In genomic region chr17:8079291-8080207, GRCh38 we compare ENCODE assay signal across 9 cellular contexts. TPM values are rescaled to one million over a fixed set of nuclear protein-coding genes. Genes with fewer than 3 reads are reported as not detected.
A peak's percentile ranks its signal among the peaks of the same experiment; 100 is the strongest.
DNase-seq lines count a peak whose midpoint lies in the region; ATAC-seq and TF ChIP-seq lines count a peak whose summit lies in the region.
"Had no signal": no experiment of that assay in that cellular context is flagged by ENCODE, and none has a peak within 500 bp of the region (broad histone marks: within the 10 kb centered on the region; RNA-seq: fewer than 3 reads in every experiment).

No MANE protein-coding gene starts in this region.

- DNase-seq in EH (ENCODE audit: low read depth), result peak; percentile 63
- DNase-seq in NCI-H69 (lab: John Stamatoyannopoulos, UW), result peak; percentile 84
- peak; percentile 93 for DNase-seq in activated CD8-positive, alpha-beta T cell treated with anti-CD3 and anti-CD28 coated beads for 36 hours
- DNase-seq in effector memory CD4-positive, alpha-beta T cell, result peak; percentile 53 to 64 (median 59)
- DNase-seq in mesenchymal stem cell, result peak; percentile 63
- DNase-seq in stimulated activated CD8-positive, alpha-beta memory T cell treated with anti-CD3 and anti-CD28 coated beads, Interleukin-12 subunit alpha, Interleukin-12 subunit beta, amount 100 ng/mL, for 1 hour (ENCODE audit: low read depth), result peak; percentile 64

- peak overlapping the region; percentile 96 for H3K4me2 ChIP-seq in mesenchymal stem cell (ENCODE audit: low read length, poor library complexity, severe bottlenecking)

- peak overlapping the region; percentile 32 for H3K9ac ChIP-seq in mesenchymal stem cell (ENCODE audit: low read length)

- peak overlapping the region; percentile 65 for H3K27ac ChIP-seq in effector memory CD4-positive, alpha-beta T cell (ENCODE audit: insufficient read depth, low read length, poor library complexity, severe bottlenecking)
- no peak overlapping the region for H3K27ac ChIP-seq in mesenchymal stem cell (ENCODE audit: low read length, poor library complexity, severe bottlenecking)

- H3K4me1 ChIP-seq in effector memory CD4-positive, alpha-beta T cell (ENCODE audit: control insufficient read depth, insufficient read depth, low read length, poor library complexity, severe bottlenecking), result peaks cover 10% of the 10 kb centered on the region
- peaks cover 12% of the 10 kb centered on the region for H3K4me1 ChIP-seq in mesenchymal stem cell (ENCODE audit: control insufficient read depth, insufficient read depth, low read depth, low read length)

- no peaks in the 10 kb centered on the region for H3K36me3 ChIP-seq in effector memory CD4-positive, alpha-beta T cell (ENCODE audit: control insufficient read depth, insufficient read depth, low read length)
- H3K36me3 ChIP-seq in mesenchymal stem cell (ENCODE audit: control insufficient read depth in 1 of 2, insufficient read depth in 2 of 2, low read depth in 1 of 2, low read length in 2 of 2), result no peaks in the 10 kb centered on the region

- peak; percentile 49 for ATAC-seq in HG03039 (IDR thresholded peaks at IDR 0.05; ENCODE audit: unreplicated experiment)
- peak; percentile 94 for ATAC-seq in activated CD8-positive, alpha-beta T cell treated with anti-CD3 and anti-CD28 coated beads for 36 hours
- no peak for ATAC-seq in GM19324 (IDR thresholded peaks at IDR 0.05; ENCODE audit: low FRiP score, unreplicated experiment)

- H3K18ac ChIP-seq in mesenchymal stem cell (ENCODE audit: low read depth in 1 of 2, low read length in 2 of 2), result no peak overlapping the region

- peak overlapping the region; percentile 73 for H3K4me3 ChIP-seq in effector memory CD4-positive, alpha-beta T cell (ENCODE audit: insufficient read depth, low read depth, low read length, poor library complexity, severe bottlenecking)
- peak overlapping the region; percentile 51 to 69 for H3K4me3 ChIP-seq in mesenchymal stem cell (ENCODE audit: insufficient read depth in 1 of 2, low read depth in 1 of 2, low read length in 2 of 2)

- H3K4me3 Mint-ChIP-seq in activated CD8-positive, alpha-beta T cell treated with anti-CD3 and anti-CD28 coated beads for 36 hours, result peak overlapping the region; percentile 96

- no peak overlapping the region for H3K4ac ChIP-seq in mesenchymal stem cell (ENCODE audit: low read depth in 1 of 2, low read length in 2 of 2)

- no peak overlapping the region for H4K91ac ChIP-seq in mesenchymal stem cell (ENCODE audit: low read length)

- H3K36me3 Mint-ChIP-seq in activated CD8-positive, alpha-beta T cell treated with anti-CD3 and anti-CD28 coated beads for 36 hours (ENCODE audit: low read depth), result peaks cover 19% of the 10 kb centered on the region

- TF ChIP-seq CTCF in activated CD8-positive, alpha-beta T cell treated with anti-CD3 and anti-CD28 coated beads for 36 hours (IDR thresholded peaks at IDR 0.05), result peak; percentile 87

- peaks cover 11% of the 10 kb centered on the region for H3K4me1 Mint-ChIP-seq in activated CD8-positive, alpha-beta T cell treated with anti-CD3 and anti-CD28 coated beads for 36 hours (ENCODE audit: low read depth)

- WGBS in mesenchymal stem cell, result 3% methylated on average over 78 of the region's 87 CpGs

- no peak overlapping the region for H2BK15ac ChIP-seq in mesenchymal stem cell (ENCODE audit: low read depth, poor library complexity, severe bottlenecking)

- no peak overlapping the region for H4K8ac ChIP-seq in mesenchymal stem cell (ENCODE audit: low read length)

- H3K23ac ChIP-seq in mesenchymal stem cell (ENCODE audit: low read length in 2 of 2), result peak overlapping the region; percentile 54 to 72

- H2BK12ac ChIP-seq in mesenchymal stem cell (ENCODE audit: low read length in 2 of 2), result peak overlapping the region in 1 of 2 experiments; percentile 81

- H3K27ac Mint-ChIP-seq in activated CD8-positive, alpha-beta T cell treated with anti-CD3 and anti-CD28 coated beads for 36 hours, result peak overlapping the region; percentile 93

- H3K27me3 Mint-ChIP-seq in activated CD8-positive, alpha-beta T cell treated with anti-CD3 and anti-CD28 coated beads for 36 hours, result peaks cover 5% of the 10 kb centered on the region

- H3K27me3 ChIP-seq in effector memory CD4-positive, alpha-beta T cell (replicated peaks; ENCODE audit: control insufficient read depth, insufficient read depth, low read length, poor library complexity, severe bottlenecking), result peaks cover 3% of the 10 kb centered on the region
- H3K27me3 ChIP-seq in mesenchymal stem cell (ENCODE audit: control insufficient read depth in 1 of 2, insufficient read depth in 1 of 2, low read length in 2 of 2), result peaks cover 84 to 90% of the 10 kb centered on the region in 2 experiments

- intact Hi-C loops in activated CD8-positive, alpha-beta T cell treated with anti-CD3 and anti-CD28 coated beads for 36 hours (cut with micrococcal nuclease), result loop anchor here (5.0 kb wide), 1 partner anchor 38 kb away; the partner anchor contains the start of gene ALOXE3

- no peaks in the 10 kb centered on the region for H3K9me3 Mint-ChIP-seq in activated CD8-positive, alpha-beta T cell treated with anti-CD3 and anti-CD28 coated beads for 36 hours

- no peaks in the 10 kb centered on the region for H3K9me3 ChIP-seq in effector memory CD4-positive, alpha-beta T cell (ENCODE audit: control insufficient read depth, low read length)
- no peaks in the 10 kb centered on the region for H3K9me3 ChIP-seq in mesenchymal stem cell (ENCODE audit: control insufficient read depth, low read length)

- no peak overlapping the region for H2BK120ac ChIP-seq in mesenchymal stem cell (ENCODE audit: low read depth, low read length)

- H2AK5ac ChIP-seq in mesenchymal stem cell (ENCODE audit: low read length, severe bottlenecking), result no peak overlapping the region

- H3K79me1 ChIP-seq in mesenchymal stem cell (replicated peaks; ENCODE audit: low read length, poor library complexity, severe bottlenecking), result no peaks in the 10 kb centered on the region

- no peak overlapping the region for H2BK5ac ChIP-seq in mesenchymal stem cell (ENCODE audit: low read depth, low read length, poor library complexity, severe bottlenecking)

- H3K14ac ChIP-seq in mesenchymal stem cell (ENCODE audit: low read length in 2 of 2), result no peak overlapping the region

- POLR2A ChIA-PET in activated CD8-positive, alpha-beta T cell treated with anti-CD3 and anti-CD28 coated beads for 36 hours (lab: Charles Lee), result interaction anchor here (0.7 to 1.8 kb wide), 6 partner anchors 9 to 144 kb away, joined by 3 to 7 read pairs (median 3); no protein-coding TSS in a partner anchor

- CTCF ChIA-PET in activated CD8-positive, alpha-beta T cell treated with anti-CD3 and anti-CD28 coated beads for 36 hours (lab: Charles Lee), result interaction anchor here (0.6 to 12.2 kb wide), 22 partner anchors 9 to 258 kb away, joined by 3 to 360 read pairs (median 4); partner anchors contain the start of genes ALOX12B and ALOXE3

- H2AFZ ChIP-seq in mesenchymal stem cell (ENCODE audit: low read depth, low read length), result peak overlapping the region; percentile 57

RNA-seq across cellular contexts. Expression of gene ALOX12B, which starts 8.0 kb away (rescaled TPM):
- total RNA-seq in activated CD8-positive, alpha-beta T cell treated with anti-CD3 and anti-CD28 coated beads for 36 hours, result 1 to 10 TPM; 4.3 to 5.2 TPM
- not detected for polyA plus RNA-seq in mesenchymal stem cell (2013, experiment 1 of 2)
- polyA plus RNA-seq in mesenchymal stem cell (2013, experiment 2 of 2), result not detected

RNA-seq across cellular contexts. Expression of gene ALOXE3, which starts 38.8 kb away (rescaled TPM):
- total RNA-seq in activated CD8-positive, alpha-beta T cell treated with anti-CD3 and anti-CD28 coated beads for 36 hours, result under 1 TPM in 1 of 2 experiments, not detected in 1; 0.09 TPM
- 0.01 TPM for polyA plus RNA-seq in mesenchymal stem cell (2013, experiment 1 of 2)
- not detected for polyA plus RNA-seq in mesenchymal stem cell (2013, experiment 2 of 2)

RNA-seq across cellular contexts. Expression of gene ALOX15B, which starts 40.7 kb away (rescaled TPM):
- under 1 TPM in 1 of 2 experiments, not detected in 1; 0.16 TPM for total RNA-seq in activated CD8-positive, alpha-beta T cell treated with anti-CD3 and anti-CD28 coated beads for 36 hours
- polyA plus RNA-seq in mesenchymal stem cell (2013, experiment 1 of 2), result 0.11 TPM
- 0.11 TPM for polyA plus RNA-seq in mesenchymal stem cell (2013, experiment 2 of 2)

RNA-seq across cellular contexts. Expression of gene HES7, which starts 44.4 kb away (rescaled TPM):
- 1 to 10 TPM; 4.0 to 4.9 TPM for total RNA-seq in activated CD8-positive, alpha-beta T cell treated with anti-CD3 and anti-CD28 coated beads for 36 hours
- 1.5 TPM for polyA plus RNA-seq in mesenchymal stem cell (2013, experiment 1 of 2)
- 1.4 TPM for polyA plus RNA-seq in mesenchymal stem cell (2013, experiment 2 of 2)
- total RNA-seq: lower leg skin had no signal
